In the genomic region with DNA sequence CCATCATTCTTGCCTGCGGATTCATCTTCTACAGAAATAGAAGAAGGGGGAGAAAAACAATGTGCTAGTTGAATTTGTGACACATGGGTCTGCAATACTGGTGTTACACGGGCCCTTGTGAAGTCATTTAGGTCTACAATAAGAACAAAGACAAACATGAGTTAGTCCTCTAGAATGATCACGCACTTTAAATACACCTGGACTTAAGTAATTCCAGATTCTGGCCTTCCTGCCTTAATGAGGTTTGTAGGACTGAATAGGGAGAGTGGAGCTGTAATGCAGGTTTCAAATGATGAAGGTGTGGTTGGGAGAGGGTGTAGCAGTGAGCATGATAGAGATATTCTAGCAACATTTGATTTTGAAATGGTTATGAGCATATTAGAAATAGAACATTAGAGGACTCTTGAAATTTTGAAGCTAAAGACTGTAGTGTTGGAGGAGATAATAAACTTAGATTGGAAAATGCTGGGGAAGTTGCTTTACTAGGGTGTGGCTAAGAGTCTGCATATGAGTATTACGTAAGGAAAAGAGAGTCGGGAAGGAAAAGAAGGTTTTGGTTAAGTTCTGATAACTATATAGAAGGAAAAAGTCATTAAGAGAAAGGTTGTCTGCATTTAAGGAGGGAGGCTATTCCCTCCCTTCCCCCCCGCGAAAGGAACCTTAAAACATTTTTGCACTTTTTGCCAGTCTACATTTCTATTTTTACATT, we compare ENCODE assay signal across 8 cellular contexts. TPM values are rescaled to one million over a fixed set of nuclear protein-coding genes. Genes with fewer than 3 reads are reported as not detected.
DNase-seq lines count a peak whose midpoint lies in the region; ATAC-seq and TF ChIP-seq lines count a peak whose summit lies in the region.

No MANE protein-coding gene starts in this region.

- WGBS in lower leg skin, 2 donors = 15 to 23% methylated on average over 7 of the region's 7 CpGs

- no peaks in the 10 kb centered on the region for H3K27me3 Mint-ChIP-seq in CD4-positive, CD25-positive, alpha-beta regulatory T cell

- TF ChIP-seq CTCF in lower leg skin (IDR thresholded peaks at IDR 0.05) (no peak), uterus (IDR thresholded peaks at IDR 0.05) (no peak)

- intact Hi-C loops in lower leg skin (cut with DNase I; ENCODE audit: low total_unique reads) (no loop called here), uterus (cut with DNase I; ENCODE audit: low total_unique reads) (no loop called here)

- peak overlapping the region; percentile 93 to 98 (median 94) for H3K4me3 Mint-ChIP-seq in CD4-positive, CD25-positive, alpha-beta regulatory T cell

- H3K27ac ChIP-seq in CD4-positive, CD25-positive, alpha-beta regulatory T cell (ENCODE audit: insufficient read depth, low read length, poor library complexity, severe bottlenecking) = peak overlapping the region; percentile 99
- H3K27ac ChIP-seq in KOPT-K1 (ENCODE audit: low read depth, low read length, poor library complexity, severe bottlenecking) (peak overlapping the region; percentile 92), angular gyrus (ENCODE audit: low read depth, low read length) (peak overlapping the region; percentile 95), uterus (peak overlapping the region; percentile 97 to 99)

- no peak for ATAC-seq in CD4-positive, CD25-positive, alpha-beta regulatory T cell (ENCODE audit: low read depth in 2 of 2)
- no peak for ATAC-seq in GM21723 (IDR thresholded peaks at IDR 0.05; ENCODE audit: unreplicated experiment)
- ATAC-seq in HG02610 (IDR thresholded peaks at IDR 0.05; ENCODE audit: unreplicated experiment) = no peak

- peaks cover 14% of the 10 kb centered on the region for H3K36me3 ChIP-seq in CD4-positive, CD25-positive, alpha-beta regulatory T cell (ENCODE audit: control insufficient read depth, insufficient read depth, low read length)
- H3K36me3 ChIP-seq in KOPT-K1 (ENCODE audit: insufficient read depth, low read length) (peaks cover 54% of the 10 kb centered on the region), uterus (no peaks in the 10 kb centered on the region)

- H3K36me3 Mint-ChIP-seq in CD4-positive, CD25-positive, alpha-beta regulatory T cell = peaks cover 19% of the 10 kb centered on the region

- DNase-seq in CD4-positive, CD25-positive, alpha-beta regulatory T cell = no peak
- DNase-seq in lower leg skin (ENCODE audit: low spot score in 2 of 2) (no peak), uterus (no peak), NCI-H1930 (lab: John Stamatoyannopoulos, UW) (no peak)

- no peak for TF ChIP-seq POLR2A in lower leg skin (IDR thresholded peaks at IDR 0.05)
- no peak for TF ChIP-seq POLR2A in uterus (IDR thresholded peaks at IDR 0.05)

- peaks cover 39 to 67% (median 57%) of the 10 kb centered on the region in 4 donors for H3K4me1 Mint-ChIP-seq in CD4-positive, CD25-positive, alpha-beta regulatory T cell

- H3K9me3 ChIP-seq in CD4-positive, CD25-positive, alpha-beta regulatory T cell (ENCODE audit: control insufficient read depth in 2 of 2, low read length in 2 of 2) = no peaks in the 10 kb centered on the region
- H3K9me3 ChIP-seq in KOPT-K1 (ENCODE audit: insufficient read depth, low read length, poor library complexity, severe bottlenecking) (no peaks in the 10 kb centered on the region), uterus (no peaks in the 10 kb centered on the region)

- H3K27me3 ChIP-seq in CD4-positive, CD25-positive, alpha-beta regulatory T cell (ENCODE audit: control insufficient read depth, insufficient read depth, low read length) = no peaks in the 10 kb centered on the region
- H3K27me3 ChIP-seq in uterus = no peaks in the 10 kb centered on the region

- peak overlapping the region; percentile 92 for H3K4me3 ChIP-seq in CD4-positive, CD25-positive, alpha-beta regulatory T cell (ENCODE audit: low read depth, low read length)
- H3K4me3 ChIP-seq in lower leg skin (ENCODE audit: low read depth, poor library complexity, severe bottlenecking) = peak overlapping the region; percentile 43
- H3K4me3 ChIP-seq in uterus = peak overlapping the region; percentile 76 to 86

- H3K4me1 ChIP-seq in CD4-positive, CD25-positive, alpha-beta regulatory T cell (ENCODE audit: control insufficient read depth, insufficient read depth, low read length, poor library complexity, severe bottlenecking) = peaks cover 29% of the 10 kb centered on the region
- H3K4me1 ChIP-seq in uterus = peaks cover 0 to 4% of the 10 kb centered on the region in 2 donors

- H3K9me3 Mint-ChIP-seq in CD4-positive, CD25-positive, alpha-beta regulatory T cell = no peaks in the 10 kb centered on the region

- H3K27ac Mint-ChIP-seq in CD4-positive, CD25-positive, alpha-beta regulatory T cell = peak overlapping the region; percentile 95 to 99 (median 98)

RNA-seq across cellular contexts. Expression of a gene that starts 0.6 kb away (rescaled TPM):
- 94.4 TPM for total RNA-seq in CD4-positive, CD25-positive, alpha-beta regulatory T cell
- polyA plus RNA-seq in CD4-positive, CD25-positive, alpha-beta regulatory T cell = 10 to 100 TPM; 34.1 to 56.2 (median 45.2) TPM
- total RNA-seq in lower leg skin = 100 to 1,000 TPM; 132 to 223 (median 187) TPM
- 100 to 1,000 TPM; 112 to 266 (median 187) TPM for total RNA-seq in uterus

RNA-seq across cellular contexts. Expression of a gene that starts 0.9 kb away (rescaled TPM):
- 104 TPM for total RNA-seq in CD4-positive, CD25-positive, alpha-beta regulatory T cell
- 100 to 1,000 TPM; 133 to 160 (median 147) TPM for polyA plus RNA-seq in CD4-positive, CD25-positive, alpha-beta regulatory T cell
- total RNA-seq in lower leg skin (100 to 1,000 TPM; 155 to 282 (median 197) TPM), uterus (100 to 1,000 TPM in 1 of 4 donors, 10 to 100 TPM in 3; 77.4 to 151 (median 83.8) TPM)

RNA-seq across cellular contexts. Expression of a gene that starts 55.9 kb away (rescaled TPM):
- 102 TPM for total RNA-seq in CD4-positive, CD25-positive, alpha-beta regulatory T cell
- polyA plus RNA-seq in CD4-positive, CD25-positive, alpha-beta regulatory T cell = 100 to 1,000 TPM; 301 to 418 (median 321) TPM
- 10 to 100 TPM; 39.2 to 76.8 (median 64.8) TPM for total RNA-seq in lower leg skin
- total RNA-seq in uterus = 100 to 1,000 TPM in 3 of 4 donors, 10 to 100 TPM in 1; 98.0 to 158 (median 111) TPM
